ENCODE assay signal across 13 cellular contexts in the genomic region with DNA sequence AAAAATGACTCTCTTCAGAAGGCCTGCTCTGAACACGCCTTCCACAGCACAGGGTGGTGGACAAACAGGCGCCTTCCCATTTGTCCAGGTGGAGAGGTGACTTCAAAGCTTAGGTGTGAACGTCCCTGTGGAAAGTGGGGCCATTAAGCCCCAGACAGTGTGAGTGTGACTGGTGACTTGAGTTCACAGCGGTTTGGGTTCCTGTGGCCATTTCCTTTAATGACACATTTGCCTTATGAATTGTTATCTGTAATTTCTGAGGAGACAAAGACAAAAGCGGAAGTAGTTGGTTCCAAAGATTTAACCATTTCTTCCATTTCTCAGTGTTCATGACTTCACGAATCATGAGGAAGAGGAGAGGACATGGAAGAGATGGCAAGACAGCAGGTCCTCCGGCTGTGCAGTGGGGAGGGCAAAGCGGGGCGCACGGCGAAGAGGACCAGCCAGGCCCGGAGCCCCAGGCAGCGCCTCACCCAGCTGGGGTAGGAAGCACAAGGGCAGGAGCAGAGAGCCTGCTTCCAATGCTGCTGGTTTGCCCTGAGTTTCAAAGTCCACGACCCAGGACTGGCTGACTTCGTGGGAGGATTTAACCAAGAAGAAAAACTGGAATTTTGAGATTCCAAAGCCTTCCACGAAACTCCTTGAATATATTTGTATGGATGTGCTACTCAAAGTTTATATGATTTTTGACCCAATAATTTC. TPM values are rescaled to one million over a fixed set of nuclear protein-coding genes. Genes with fewer than 3 reads are reported as not detected.
A peak's percentile ranks its signal among the peaks of the same experiment; 100 is the strongest.
DNase-seq lines count a peak whose midpoint lies in the region; ATAC-seq and TF ChIP-seq lines count a peak whose summit lies in the region.
"Had no signal": no experiment of that assay in that cellular context is flagged by ENCODE, and none has a peak within 500 bp of the region (broad histone marks: within the 10 kb centered on the region; RNA-seq: fewer than 3 reads in every experiment).

No MANE protein-coding gene starts in this region.

- H3K4me3 ChIP-seq in thymus (ENCODE audit: low read length) (no peak overlapping the region), coronary artery (no peak overlapping the region)

- peak overlapping the region; percentile 93 for H3K27ac Mint-ChIP-seq in activated naive CD8-positive, alpha-beta T cell
- H3K27ac Mint-ChIP-seq in activated naive CD8-positive, alpha-beta T cell treated with anti-CD3 and anti-CD28 coated beads for 36 hours: no peak overlapping the region

- peaks cover 94% of the 10 kb centered on the region for H3K4me1 Mint-ChIP-seq in activated naive CD8-positive, alpha-beta T cell (ENCODE audit: low read depth)
- H3K4me1 Mint-ChIP-seq in activated naive CD8-positive, alpha-beta T cell treated with anti-CD3 and anti-CD28 coated beads for 36 hours: peaks cover 83% of the 10 kb centered on the region

- no peaks in the 10 kb centered on the region for H3K27me3 Mint-ChIP-seq in activated naive CD8-positive, alpha-beta T cell
- H3K27me3 Mint-ChIP-seq in activated naive CD8-positive, alpha-beta T cell treated with anti-CD3 and anti-CD28 coated beads for 36 hours: no peaks in the 10 kb centered on the region

- H3K9me3 ChIP-seq in thymus (ENCODE audit: control insufficient read depth): no peaks in the 10 kb centered on the region

- TF ChIP-seq CTCF in coronary artery (IDR thresholded peaks at IDR 0.05): no peak

- no peaks in the 10 kb centered on the region for H3K27me3 ChIP-seq in thymus (ENCODE audit: control insufficient read depth, insufficient read depth)

- H3K27ac ChIP-seq in thymus (ENCODE audit: low read depth) (peak overlapping the region; percentile 75), coronary artery (peak overlapping the region in 1 of 2 donors; percentile 1)

- H3K36me3 Mint-ChIP-seq in activated naive CD8-positive, alpha-beta T cell: no peaks in the 10 kb centered on the region
- peaks cover 15% of the 10 kb centered on the region for H3K36me3 Mint-ChIP-seq in activated naive CD8-positive, alpha-beta T cell treated with anti-CD3 and anti-CD28 coated beads for 36 hours

- WGBS in thymus: 77% methylated on average over 16 of the region's 16 CpGs

- H3K9me3 Mint-ChIP-seq in activated naive CD8-positive, alpha-beta T cell (ENCODE audit: low read depth): no peaks in the 10 kb centered on the region
- peaks cover 6% of the 10 kb centered on the region for H3K9me3 Mint-ChIP-seq in activated naive CD8-positive, alpha-beta T cell treated with anti-CD3 and anti-CD28 coated beads for 36 hours

- ATAC-seq in GM19452 (IDR thresholded peaks at IDR 0.05; ENCODE audit: unreplicated experiment) (no peak), HG02759 (IDR thresholded peaks at IDR 0.05; ENCODE audit: unreplicated experiment) (no peak)
- ATAC-seq: left ventricle myocardium superior had no signal

- H3K4me1 ChIP-seq in thymus (ENCODE audit: control insufficient read depth, insufficient read depth, low read length): peaks cover 68% of the 10 kb centered on the region

- no peak overlapping the region for H3K4me3 Mint-ChIP-seq in activated naive CD8-positive, alpha-beta T cell
- H3K4me3 Mint-ChIP-seq in activated naive CD8-positive, alpha-beta T cell treated with anti-CD3 and anti-CD28 coated beads for 36 hours: no peak overlapping the region

- no peaks in the 10 kb centered on the region for H3K36me3 ChIP-seq in thymus (ENCODE audit: control insufficient read depth, insufficient read depth)

- no peak for DNase-seq in activated naive CD8-positive, alpha-beta T cell treated with anti-CD3 and anti-CD28 coated beads for 36 hours
- DNase-seq in SW480 (ENCODE audit: low spot score) (peak; percentile 23), left kidney (ENCODE audit: low read depth, low spot score) (peak; percentile 33), coronary artery (ENCODE audit: low spot score) (no peak)
- DNase-seq: GDM1; left ventricle myocardium superior; NCI-H2171; stimulated activated CD4-positive, alpha-beta T cell treated with anti-CD3 and anti-CD28 coated beads, Interleukin-1b, Interleukin-23, amount 100 ng/mL, for 48 hours; stimulated activated naive CD4-positive, alpha-beta T cell had no signal

RNA-seq across cellular contexts. Expression of gene SEMA4D, which starts 27.9 kb away (rescaled TPM):
- 100 to 1,000 TPM; 239 to 245 TPM for total RNA-seq in activated naive CD8-positive, alpha-beta T cell treated with anti-CD3 and anti-CD28 coated beads for 36 hours
- polyA plus RNA-seq in thymus: 62.1 TPM

Comparison
In these comparisons a context has a peak if more than half of its experiments do, and no peak if none do; other contexts are left out.
1. DNase-seq: peak in SW480 (single experiment) and left kidney (single experiment); none in activated naive CD8-positive, alpha-beta T cell treated with anti-CD3 and anti-CD28 coated beads for 36 hours (single experiment) and coronary artery (single experiment).